In the genomic region with DNA sequence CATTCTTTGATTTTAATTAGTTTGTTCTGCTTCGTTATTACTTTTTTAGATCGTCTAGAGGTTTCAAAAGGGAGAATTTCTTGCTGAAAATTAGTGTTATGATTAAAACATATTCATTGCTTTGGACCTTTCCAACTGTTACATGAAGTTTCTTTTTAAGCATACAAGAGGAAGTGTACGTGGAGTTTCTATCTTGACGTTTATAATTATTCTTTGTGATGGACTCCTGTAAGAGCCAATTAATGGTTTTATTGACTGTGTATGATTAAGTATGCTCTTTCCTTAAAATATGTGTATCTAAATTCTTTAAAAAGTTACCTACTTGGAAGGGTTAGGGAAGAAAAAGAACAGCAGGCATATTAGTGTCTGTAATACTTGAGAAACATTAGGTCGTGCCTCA, we compare ENCODE assay signal across 9 cellular contexts. TPM values are rescaled to one million over a fixed set of nuclear protein-coding genes. Genes with fewer than 3 reads are reported as not detected.
DNase-seq lines count a peak whose midpoint lies in the region; ATAC-seq, FAIRE-seq and TF ChIP-seq lines count a peak whose summit lies in the region.
"Had no signal": no experiment of that assay in that cellular context is flagged by ENCODE, and none has a peak within 500 bp of the region (broad histone marks: within the 10 kb centered on the region; RNA-seq: fewer than 3 reads in every experiment).

No MANE protein-coding gene starts in this region.

- TF ChIP-seq POLR2A in NB4 (IDR thresholded peaks at IDR 0.05; ENCODE audit: extremely low read depth, insufficient read length): no peak

- H3K27ac ChIP-seq in epithelial cell of prostate (peak overlapping the region; percentile 88), pancreas (peak overlapping the region in 3 of 4 donors; percentile 86 to 90 (median 87))

- intact Hi-C loops in pancreas (cut with DNase I): no loop called here

- H3K36me3 ChIP-seq in pancreas: peaks cover 0 to 5% (median 0%) of the 10 kb centered on the region in 3 donors

- no peak for ATAC-seq in pancreas
- no peak for ATAC-seq in HG02759 (IDR thresholded peaks at IDR 0.05; ENCODE audit: unreplicated experiment)
- ATAC-seq in HG03095 (IDR thresholded peaks at IDR 0.05; ENCODE audit: unreplicated experiment): no peak

- 61 to 65% methylated on average over 5 of the region's 5 CpGs for WGBS in pancreas, 2 donors

- TF ChIP-seq CTCF in NB4 (IDR thresholded peaks at IDR 0.05; ENCODE audit: low read depth, low read length): no peak
- no peak for TF ChIP-seq CTCF in pancreas (IDR thresholded peaks at IDR 0.05)

- no peaks in the 10 kb centered on the region for H3K9me3 ChIP-seq in pancreas

- peaks cover 0 to 24% (median 13%) of the 10 kb centered on the region in 3 donors for H3K4me1 ChIP-seq in pancreas

- DNase-seq in CD1c-positive myeloid dendritic cell (ENCODE audit: extremely low spot score) (peak; percentile 19), NB4 (ENCODE audit: low read depth) (no peak), epithelial cell of prostate (ENCODE audit: low read depth, low spot score) (no peak), pancreas (no peak), foreskin melanocyte (no peak), NCI-H345 treated with DMSO at 0.1 percent for 48 hours (lab: John Stamatoyannopoulos, UW; ENCODE audit: unreplicated experiment) (no peak)
- DNase-seq: NCI-H526 treated with DMSO at 0.1 percent for 48 hours had no signal

- H3K4me3 ChIP-seq in NB4 (ENCODE audit: low read depth, low read length): peak overlapping the region; percentile 50
- no peak overlapping the region for H3K4me3 ChIP-seq in pancreas

- no peaks in the 10 kb centered on the region for H3K27me3 ChIP-seq in pancreas

- FAIRE-seq in pancreas (lab: Jason Lieb, UNC): no peak

RNA-seq across cellular contexts. Expression of a gene that starts 37.8 kb away (rescaled TPM):
- 10 to 100 TPM; 23.9 to 38.2 (median 27.5) TPM for total RNA-seq in pancreas
- 10 to 100 TPM; 16.2 to 18.6 TPM for polyA plus RNA-seq in pancreas
